In genomic region chr17:56819030-56819429, GRCh38 we compare ENCODE assay signal across 6 cellular contexts.
"Had no signal": no experiment of that assay in that cellular context is flagged by ENCODE, and none has a peak within 500 bp of the region (broad histone marks: within the 10 kb centered on the region; RNA-seq: fewer than 3 reads in every experiment).

No MANE protein-coding gene starts in this region.

- H3K4me3 ChIP-seq: cardiac muscle cell, lower lobe of right lung, prostate gland, upper lobe of left lung had no signal

- DNase-seq: cortex of kidney, kidney, lower lobe of right lung had no signal

- H3K9me3 ChIP-seq: lower lobe of right lung, prostate gland, upper lobe of left lung had no signal

- H3K27ac ChIP-seq: cardiac muscle cell, lower lobe of right lung, prostate gland, upper lobe of left lung had no signal

- H3K27me3 ChIP-seq: cardiac muscle cell, upper lobe of left lung had no signal

- H3K4me1 ChIP-seq: lower lobe of right lung, prostate gland had no signal

- H3K36me3 ChIP-seq: cardiac muscle cell, lower lobe of right lung, prostate gland, upper lobe of left lung had no signal
